Comparison of ENCODE assay signal across 15 cellular contexts in the genomic region with DNA sequence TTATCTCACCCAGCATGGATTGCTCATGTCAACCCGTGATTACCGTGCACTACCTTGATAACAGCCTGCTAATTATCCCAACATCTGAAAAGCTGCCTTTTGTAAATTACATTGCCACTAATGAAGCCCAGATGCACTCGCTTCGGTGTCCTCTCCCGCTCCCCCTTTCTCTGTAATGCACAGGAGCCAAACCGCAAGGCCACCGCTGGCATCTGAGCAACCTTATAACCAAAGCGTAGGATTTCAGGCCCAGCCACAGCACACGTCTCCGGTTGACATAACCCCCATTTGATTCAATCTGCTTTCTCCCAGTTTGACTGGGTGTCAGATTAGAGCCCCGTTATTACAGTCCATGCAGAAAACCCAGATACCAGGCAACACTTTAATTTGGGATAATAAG.
"Had no signal": no experiment of that assay in that cellular context is flagged by ENCODE, and none has a peak within 500 bp of the region (broad histone marks: within the 10 kb centered on the region; RNA-seq: fewer than 3 reads in every experiment).

No MANE protein-coding gene starts in this region.

- H3K9me3 ChIP-seq: adrenal gland, body of pancreas, right atrium auricular region, uterus had no signal

- H3K4me1 ChIP-seq: adrenal gland, body of pancreas, right atrium auricular region, uterus had no signal

- H3K27ac ChIP-seq: adrenal gland, body of pancreas, right atrium auricular region, uterus had no signal

- H3K36me3 ChIP-seq: adrenal gland, right atrium auricular region, uterus had no signal

- H3K4me3 ChIP-seq: adrenal gland, body of pancreas, lung, right atrium auricular region, uterus had no signal

- ATAC-seq: body of pancreas, left cardiac atrium had no signal

- H3K27me3 ChIP-seq: adrenal gland, body of pancreas, right atrium auricular region, uterus had no signal

- FAIRE-seq: small intestine, TTC549 had no signal

- DNase-seq: activated B cell treated with CpG ODN at 0.5 μM for 24 hours; activated CD4-positive, alpha-beta T cell treated with anti-CD3 and anti-CD28 coated beads, Interleukin-2, amount 10 ng/mL, durations not matched to agents 24 days and 14 days; activated CD8-positive, alpha-beta memory T cell treated with anti-CD3 and anti-CD28 coated beads for 24 hours; activated naive CD4-positive, alpha-beta T cell treated with Interleukin-2 at 50 U/mL for 16 hours; adrenal gland; body of pancreas; effector memory CD4-positive, alpha-beta T cell; immature natural killer cell; left cardiac atrium; naive B cell; small intestine; uterus had no signal
